ENCODE assay signal across 8 cellular contexts in the genomic region with DNA sequence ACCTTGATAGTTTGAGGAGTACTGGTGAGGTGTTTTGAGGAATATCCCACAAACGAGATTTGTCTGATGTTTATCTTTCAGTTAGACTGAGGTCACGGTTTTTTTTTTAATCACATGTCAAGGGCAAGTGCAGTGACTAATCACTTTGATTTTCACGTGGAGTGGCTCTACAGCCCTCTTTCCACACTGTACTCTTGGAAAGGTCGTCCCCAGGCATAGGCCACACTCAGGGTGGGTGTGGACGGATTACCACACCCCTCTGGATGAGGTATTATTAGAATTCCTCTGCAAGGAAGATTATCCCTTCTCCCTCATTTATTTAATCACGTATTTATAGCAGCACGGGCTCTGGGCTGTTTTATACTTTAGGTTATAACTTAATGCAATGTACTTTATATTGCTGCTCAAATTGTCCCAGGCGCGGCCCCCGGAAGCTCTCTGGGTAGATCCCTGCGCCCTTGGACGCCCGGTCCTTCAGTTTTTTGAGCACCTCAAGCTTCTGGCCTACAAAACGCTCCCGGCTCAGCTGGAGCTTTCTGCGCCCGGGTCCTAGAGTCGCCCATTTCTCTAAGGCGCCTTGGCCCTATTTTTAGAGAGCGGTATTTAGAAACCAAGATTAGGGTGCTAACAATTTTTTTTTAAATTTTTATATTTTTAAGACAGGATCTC. TPM values are rescaled to one million over a fixed set of nuclear protein-coding genes. Genes with fewer than 3 reads are reported as not detected.
DNase-seq lines count a peak whose midpoint lies in the region; ATAC-seq, FAIRE-seq and TF ChIP-seq lines count a peak whose summit lies in the region.

No MANE protein-coding gene starts in this region.

- 12% methylated on average over 15 of the region's 20 CpGs for WGBS in HUES64
- WGBS in pancreas, 2 donors, result 0 to 1% methylated on average over 20 of the region's 20 CpGs
- 0% methylated on average over 20 of the region's 20 CpGs for WGBS in aorta, 2 donors

- DNase-seq in EL (peak; percentile 73), Peyer's patch (peak in 2 of 3 donors; percentile 25 to 85), glomerular endothelial cell (ENCODE audit: extremely low read depth, low read depth, low spot score) (peak; percentile 36), pancreas (peak in 5 of 6 donors; percentile 29 to 84 (median 33)), aorta (peak in 1 of 2 donors; percentile 54)
- peak in 3 of 4 experiments; percentile 21 to 30 (median 30) for DNase-seq in activated naive CD4-positive, alpha-beta T cell (lab: John Stamatoyannopoulos, UW)

- TF ChIP-seq POLR2A in Peyer's patch (IDR thresholded peaks at IDR 0.05), result peak in 1 of 2 donors; percentile 8

- TF ChIP-seq CTCF in Peyer's patch (IDR thresholded peaks at IDR 0.05), result no peak
- TF ChIP-seq CTCF in pancreas (IDR thresholded peaks at IDR 0.05), result no peak

- H3K36me3 ChIP-seq in HUES64 (ENCODE audit: insufficient read depth, low read length) (0 out of 2 replicates have a peak, but pooled peaks cover 7% of the 10 kb centered on the region), Peyer's patch (no peaks in the 10 kb centered on the region), pancreas (no peaks in the 10 kb centered on the region), aorta (ENCODE audit: control insufficient read depth in 1 of 2, insufficient read depth in 2 of 2, low read length in 1 of 2) (no peaks in the 10 kb centered on the region)

- intact Hi-C loops in pancreas (cut with DNase I) (no loop called here), aorta (cut with DNase I) (loop anchor here in 1 of 2 donors (10.0 kb wide), 1 partner anchor 390 kb away; a partner anchor contains a TSS)

- H3K27ac ChIP-seq in HUES64 (ENCODE audit: low read depth, low read length) (peak overlapping the region; percentile 53), Peyer's patch (peak overlapping the region; percentile 87 to 95 (median 92)), pancreas (peak overlapping the region; percentile 76 to 92 (median 90)), aorta (ENCODE audit: low read depth in 1 of 2, low read length in 2 of 2) (peak overlapping the region; percentile 80 to 97)

- ATAC-seq in GM21717 (IDR thresholded peaks at IDR 0.05; ENCODE audit: unreplicated experiment), result peak; percentile 65
- peak; percentile 72 to 80 (median 75) for ATAC-seq in pancreas
- peak; percentile 87 for ATAC-seq in aorta (ENCODE audit: low FRiP score)

- peak; percentile 47 for FAIRE-seq in pancreas (lab: Jason Lieb, UNC)

- no peaks in the 10 kb centered on the region for H3K27me3 ChIP-seq in HUES64 (ENCODE audit: insufficient read depth, low read length)
- no peaks in the 10 kb centered on the region for H3K27me3 ChIP-seq in Peyer's patch
- no peaks in the 10 kb centered on the region for H3K27me3 ChIP-seq in pancreas
- H3K27me3 ChIP-seq in aorta (ENCODE audit: control insufficient read depth in 1 of 2, insufficient read depth in 2 of 2, low read length in 1 of 2), result no peaks in the 10 kb centered on the region

- H3K9me3 ChIP-seq in HUES64 (ENCODE audit: insufficient read depth, low read depth, low read length) (no peaks in the 10 kb centered on the region), Peyer's patch (no peaks in the 10 kb centered on the region), pancreas (no peaks in the 10 kb centered on the region), aorta (ENCODE audit: control insufficient read depth, low read length) (no peaks in the 10 kb centered on the region)

- H3K4me3 ChIP-seq in HUES64 (ENCODE audit: low read length) (peak overlapping the region; percentile 90), Peyer's patch (peak overlapping the region; percentile 71 to 95 (median 84)), pancreas (peak overlapping the region; percentile 69 to 91 (median 82)), aorta (ENCODE audit: low read length in 2 of 2) (peak overlapping the region; percentile 91 to 97)

- peaks cover 14% of the 10 kb centered on the region for H3K4me1 ChIP-seq in HUES64 (ENCODE audit: insufficient read depth, low read length)
- peaks cover 0 to 23% (median 10%) of the 10 kb centered on the region in 4 donors for H3K4me1 ChIP-seq in Peyer's patch
- H3K4me1 ChIP-seq in pancreas, result peaks cover 0 to 17% (median 15%) of the 10 kb centered on the region in 3 donors
- H3K4me1 ChIP-seq in aorta (ENCODE audit: control insufficient read depth in 1 of 2, insufficient read depth in 2 of 2, low read length in 2 of 2), result no peaks in the 10 kb centered on the region

- H3K9ac ChIP-seq in HUES64 (ENCODE audit: low read depth, low read length), result peak overlapping the region; percentile 18; the same call in 1 of the 2 replicates

RNA-seq across cellular contexts. Expression of a gene that starts 0.5 kb away (rescaled TPM):
- polyA plus RNA-seq in HUES64 (2013, experiment 1 of 2), result 48.7 TPM
- polyA plus RNA-seq in HUES64 (2013, experiment 2 of 2), result 53.9 TPM
- 100 to 1,000 TPM in 3 of 4 donors, 10 to 100 TPM in 1; 35.5 to 150 (median 120) TPM for total RNA-seq in Peyer's patch
- total RNA-seq in glomerular endothelial cell, result 98.1 and 113 TPM in 2 replicates
- total RNA-seq in pancreas, result 10 to 100 TPM in 5 of 6 donors, 1 to 10 TPM in 1; 8.3 to 28.3 (median 18.6) TPM
- 10 to 100 TPM in 1 of 2 donors, 1 to 10 TPM in 1; 7.8 to 20.4 TPM for polyA plus RNA-seq in pancreas
- total RNA-seq in aorta, result 10 to 100 TPM; 23.8 to 41.3 TPM
- 10 to 100 TPM; 17.4 to 31.3 TPM for polyA plus RNA-seq in aorta

RNA-seq across cellular contexts. Expression of a gene that starts 11.4 kb away (rescaled TPM):
- 60.9 TPM for polyA plus RNA-seq in HUES64 (2013, experiment 1 of 2)
- polyA plus RNA-seq in HUES64 (2013, experiment 2 of 2), result 63.2 TPM
- total RNA-seq in Peyer's patch (10 to 100 TPM; 54.5 to 95.8 (median 81.5) TPM), glomerular endothelial cell (123 and 145 TPM in 2 replicates), pancreas (10 to 100 TPM; 26.2 to 37.2 (median 35.6) TPM), aorta (10 to 100 TPM; 80.3 to 86.7 TPM)
- polyA plus RNA-seq in pancreas (10 to 100 TPM; 11.0 to 17.1 TPM), aorta (10 to 100 TPM; 31.3 to 35.8 TPM)
